ENCODE assay signal across 9 cellular contexts in genomic region chr5:17216974-17217325, GRCh38. TPM values are rescaled to one million over a fixed set of nuclear protein-coding genes. Genes with fewer than 3 reads are reported as not detected.
DNase-seq lines count a peak whose midpoint lies in the region; ATAC-seq and TF ChIP-seq lines count a peak whose summit lies in the region.
"Had no signal": no experiment of that assay in that cellular context is flagged by ENCODE, and none has a peak within 500 bp of the region (broad histone marks: within the 10 kb centered on the region; RNA-seq: fewer than 3 reads in every experiment).

No MANE protein-coding gene starts in this region.

- ATAC-seq in T-helper 17 cell (no peak), Right ventricle myocardium superior (ENCODE audit: poor library complexity) (peak; percentile 11), psoas muscle (no peak)

- intact Hi-C loops in Right ventricle myocardium superior (cut with DNase I) (loop anchor here (10.0 kb wide), 1 partner anchor 1098 kb away; no protein-coding TSS in a partner anchor), psoas muscle (cut with DNase I) (loop anchor here (2.0 to 10.0 kb wide), 3 partner anchors 1095 to 1478 kb away; no protein-coding TSS in a partner anchor)

- peak overlapping the region; percentile 16 for H3K27ac Mint-ChIP-seq in activated naive CD4-positive, alpha-beta T cell treated with anti-CD3 and anti-CD28 coated beads, Interleukin-2, amount 10 ng/mL, durations not matched to agents 7 days and 5 days
- peak overlapping the region; percentile 47 for H3K27ac Mint-ChIP-seq in T-helper 17 cell

- TF ChIP-seq CTCF in psoas muscle (IDR thresholded peaks at IDR 0.05): no peak

- no peaks in the 10 kb centered on the region for H3K4me1 ChIP-seq in psoas muscle

- H3K4me3 Mint-ChIP-seq in activated naive CD4-positive, alpha-beta T cell treated with anti-CD3 and anti-CD28 coated beads, Interleukin-2, amount 10 ng/mL, durations not matched to agents 7 days and 5 days: peak overlapping the region; percentile 37
- H3K4me3 Mint-ChIP-seq in T-helper 17 cell: peak overlapping the region; percentile 87

- CTCF ChIA-PET in activated naive CD4-positive, alpha-beta T cell treated with anti-CD3 and anti-CD28 coated beads, Interleukin-2, amount 10 ng/mL, durations not matched to agents 7 days and 5 days (lab: Charles Lee): interaction anchor here (0.8 to 2.3 kb wide), 6 partner anchors 17 to 1098 kb away, joined by 3 to 12 read pairs (median 8); no protein-coding TSS in a partner anchor

- H3K36me3 ChIP-seq in psoas muscle (ENCODE audit: insufficient read depth in 1 of 2, low read depth in 1 of 2): no peaks in the 10 kb centered on the region

- H3K4me1 Mint-ChIP-seq in activated naive CD4-positive, alpha-beta T cell treated with anti-CD3 and anti-CD28 coated beads, Interleukin-2, amount 10 ng/mL, durations not matched to agents 7 days and 5 days: peaks cover 13% of the 10 kb centered on the region
- peaks cover 5% of the 10 kb centered on the region for H3K4me1 Mint-ChIP-seq in T-helper 17 cell

- H3K4me3 ChIP-seq in psoas muscle: peak overlapping the region; percentile 29
- H3K4me3 ChIP-seq: body of pancreas had no signal

- H3K9me3 ChIP-seq in T-helper 17 cell (ENCODE audit: control insufficient read depth, low read length, poor library complexity, severe bottlenecking) (no peaks in the 10 kb centered on the region), psoas muscle (no peaks in the 10 kb centered on the region)
- H3K9me3 ChIP-seq: body of pancreas had no signal

- WGBS in psoas muscle, 3 donors: 1 to 3% (median 1%) methylated on average over 11 to 14 of the region's 14 CpGs

- H3K27ac ChIP-seq in psoas muscle: no peak overlapping the region
- H3K27ac ChIP-seq: body of pancreas had no signal

- H3K9me3 Mint-ChIP-seq in activated naive CD4-positive, alpha-beta T cell treated with anti-CD3 and anti-CD28 coated beads, Interleukin-2, amount 10 ng/mL, durations not matched to agents 7 days and 5 days: no peaks in the 10 kb centered on the region

- H3K36me3 Mint-ChIP-seq in activated naive CD4-positive, alpha-beta T cell treated with anti-CD3 and anti-CD28 coated beads, Interleukin-2, amount 10 ng/mL, durations not matched to agents 7 days and 5 days: no peaks in the 10 kb centered on the region
- peaks cover 2% of the 10 kb centered on the region for H3K36me3 Mint-ChIP-seq in T-helper 17 cell (ENCODE audit: low read depth)

- peaks cover 45% of the 10 kb centered on the region for H3K27me3 Mint-ChIP-seq in activated naive CD4-positive, alpha-beta T cell treated with anti-CD3 and anti-CD28 coated beads, Interleukin-2, amount 10 ng/mL, durations not matched to agents 7 days and 5 days
- H3K27me3 Mint-ChIP-seq in T-helper 17 cell: peaks cover 25% of the 10 kb centered on the region

- peaks cover 0 to 49% (median 17%) of the 10 kb centered on the region in 3 donors for H3K27me3 ChIP-seq in psoas muscle (ENCODE audit: insufficient read depth in 3 of 3, low read length in 2 of 3)

- no peak for DNase-seq in activated naive CD4-positive, alpha-beta T cell treated with anti-CD3 and anti-CD28 coated beads, Interleukin-2, amount 10 ng/mL, durations not matched to agents 7 days and 5 days
- no peak for DNase-seq in activated naive CD4-positive, alpha-beta T cell treated with anti-CD3 and anti-CD28 coated beads, Interleukin-2, amount 50 U/mL, for 16 hours
- DNase-seq in T-helper 17 cell (no peak), Right ventricle myocardium superior (peak; percentile 56), psoas muscle (peak in 1 of 2 donors; percentile 53), NCI-H1930 (lab: John Stamatoyannopoulos, UW) (no peak), activated gamma-delta T cell treated with Interleukin-2 at 50 U/mL for 16 hours (no peak)
- DNase-seq in stimulated activated CD4-positive, alpha-beta T cell treated with anti-CD3 and anti-CD28 coated beads, Interleukin-1b, Interleukin-23, amount 100 ng/mL, for 48 hours: no peak

RNA-seq across cellular contexts. Expression of gene BASP1, which starts 0.5 kb away (rescaled TPM):
- total RNA-seq in T-helper 17 cell: 1 to 10 TPM; 1.4 to 2.4 TPM
- 3.4 TPM for total RNA-seq in Right ventricle myocardium superior
- 1 to 10 TPM in 3 of 4 donors, under 1 TPM in 1; 0.67 to 1.9 (median 1.1) TPM for total RNA-seq in psoas muscle
- polyA plus RNA-seq in psoas muscle: 1 to 10 TPM in 1 of 3 donors, under 1 TPM in 2; 0.64 to 1.2 (median 0.73) TPM
